In the genomic region with DNA sequence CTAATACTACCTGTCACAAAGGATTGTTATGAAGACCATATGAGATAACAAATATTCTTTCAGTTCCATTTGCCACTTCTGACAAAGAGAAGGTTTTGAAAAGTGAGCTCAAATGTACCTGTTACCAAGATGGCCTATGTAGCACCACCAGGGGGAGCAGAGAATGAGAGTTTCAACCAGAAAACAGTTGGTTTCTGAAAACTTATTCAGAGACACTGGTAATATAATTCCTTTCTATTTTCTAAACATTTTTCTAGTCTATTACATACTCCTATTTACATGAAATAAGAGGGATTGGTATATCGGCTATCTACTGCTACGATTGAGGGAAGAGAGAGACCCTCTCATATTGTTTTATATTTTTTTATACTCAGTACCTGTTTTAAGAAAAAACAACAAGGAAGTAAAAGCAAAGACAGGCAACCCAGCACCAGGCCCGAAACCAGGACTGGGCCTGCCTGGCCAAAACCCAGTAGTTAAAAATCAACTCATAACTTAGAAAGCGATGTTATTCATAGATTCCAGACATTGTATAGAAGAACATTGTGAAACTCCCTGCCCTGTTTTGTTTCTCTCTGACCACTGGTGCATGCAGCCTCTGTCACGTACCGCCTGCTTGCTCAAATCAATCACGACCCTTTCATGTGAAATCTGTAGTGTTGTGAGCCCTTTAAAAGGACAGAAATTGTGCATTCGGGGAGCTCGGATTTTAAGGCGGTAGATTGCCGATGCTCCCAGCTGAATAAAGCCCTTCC, we compare ENCODE assay signal across 9 cellular contexts. TPM values are rescaled to one million over a fixed set of nuclear protein-coding genes. Genes with fewer than 3 reads are reported as not detected.
DNase-seq lines count a peak whose midpoint lies in the region; ATAC-seq and TF ChIP-seq lines count a peak whose summit lies in the region.
"Had no signal": no experiment of that assay in that cellular context is flagged by ENCODE, and none has a peak within 500 bp of the region (broad histone marks: within the 10 kb centered on the region; RNA-seq: fewer than 3 reads in every experiment).

No MANE protein-coding gene starts in this region.

- H3K36me3 ChIP-seq in NT2/D1 (ENCODE audit: insufficient read depth, insufficient read length, low read length) = no peaks in the 10 kb centered on the region

- no peak overlapping the region for H3K9ac ChIP-seq in NT2/D1 (ENCODE audit: insufficient read length, low read depth)

- POLR2A ChIA-PET in AG04449 (lab: Yijun Ruan, JAX) = no interaction called here

- H3K4me1 ChIP-seq in NT2/D1 (ENCODE audit: insufficient read depth, insufficient read length) = peaks cover 2% of the 10 kb centered on the region

- no peaks in the 10 kb centered on the region for H3K27me3 ChIP-seq in NT2/D1 (ENCODE audit: insufficient read depth, insufficient read length)

- H3K4me3 ChIP-seq in AG04449 (ENCODE audit: low read depth, low read length) (no peak overlapping the region), NT2/D1 (ENCODE audit: insufficient read length, low read depth) (no peak overlapping the region)

- no peaks in the 10 kb centered on the region for H3K9me3 ChIP-seq in NT2/D1 (ENCODE audit: insufficient read depth, low read length)

- TF ChIP-seq CTCF in AG04449 (IDR thresholded peaks at IDR 0.05; ENCODE audit: insufficient read depth, low read length, missing control alignments) = peak; percentile 36
- TF ChIP-seq CTCF in GM12873 (IDR thresholded peaks at IDR 0.05; ENCODE audit: insufficient read depth, low read depth, low read length, missing control alignments) = peak; percentile 64

- peak; percentile 65 for ATAC-seq in HG02623 (IDR thresholded peaks at IDR 0.05; ENCODE audit: unreplicated experiment)

- CTCF ChIA-PET in AG04449 (lab: Yijun Ruan, JAX) = interaction anchor here (0.9 to 8.0 kb wide), 25 partner anchors 9 to 457 kb away, joined by 3 to 276 read pairs (median 11); no protein-coding TSS in a partner anchor

- DNase-seq in AG04449 (ENCODE audit: low read depth, low spot score) = no peak
- DNase-seq in NT2/D1 (ENCODE audit: low read depth, low spot score) = peak; percentile 28
- peak; percentile 23 for DNase-seq in amniotic epithelial cell (ENCODE audit: low read depth)
- DNase-seq in lung microvascular endothelial cell (ENCODE audit: low read depth in 2 of 2) = peak; percentile 40 to 54
- no peak for DNase-seq in AG08396 (ENCODE audit: low spot score)
- DNase-seq in SIG-M5 treated with dmso at 0.1 percent for 504 hours (lab: John Stamatoyannopoulos, UW; ENCODE audit: unreplicated experiment) = no peak

RNA-seq across cellular contexts. Expression of a gene that starts 48.3 kb away (rescaled TPM):
- not detected in 2 replicates for total RNA-seq in lung microvascular endothelial cell
- total RNA-seq: skeletal muscle tissue had no signal

Comparison
In these comparisons a context has a peak if more than half of its experiments do, and no peak if none do; other contexts are left out.
1. DNase-seq: peak in NT2/D1 (single experiment), amniotic epithelial cell (single experiment) and lung microvascular endothelial cell (2 of 2); none in AG04449 (single experiment), AG08396 (single experiment) and SIG-M5 treated with dmso at 0.1 percent for 504 hours (single experiment).